8 cellular contexts compared by ENCODE assay signal in genomic region chr1:201714542-201715276, GRCh38.
DNase-seq lines count a peak whose midpoint lies in the region; ATAC-seq and TF ChIP-seq lines count a peak whose summit lies in the region.

No MANE protein-coding gene starts in this region.

- peak; percentile 14 to 94; a peak in 3 of 4 replicates for TF ChIP-seq EP300 in SK-N-SH (IDR thresholded peaks at IDR 0.05; ENCODE audit: borderline replicate concordance in 1 of 2, low read depth in 1 of 2, low read length in 1 of 2)

- no peaks in the 10 kb centered on the region for H3K9me3 Mint-ChIP-seq in T-helper 2 cell treated with Interferon-gamma antibody and Interleukin-4, amounts not matched to agents 5 μg/mL and 100 μg/mL, for 36 hours

- H3K4me1 ChIP-seq in SK-N-SH (ENCODE audit: control insufficient read depth in 1 of 2, insufficient read depth in 2 of 2, low read depth in 1 of 2, low read length in 1 of 2): peaks cover 8 to 65% of the 10 kb centered on the region in 2 experiments; a peak in 3 of 4 replicates
- no peaks in the 10 kb centered on the region for H3K4me1 ChIP-seq in effector memory CD4-positive, alpha-beta T cell (ENCODE audit: control insufficient read depth, insufficient read depth, low read length, poor library complexity, severe bottlenecking)

- no peaks in the 10 kb centered on the region for H3K9me3 ChIP-seq in SK-N-SH
- H3K9me3 ChIP-seq in effector memory CD4-positive, alpha-beta T cell (ENCODE audit: control insufficient read depth, low read length): no peaks in the 10 kb centered on the region

- no peaks in the 10 kb centered on the region for H3K27me3 Mint-ChIP-seq in T-helper 2 cell treated with Interferon-gamma antibody and Interleukin-4, amounts not matched to agents 5 μg/mL and 100 μg/mL, for 36 hours (ENCODE audit: low read depth)

- peak overlapping the region; percentile 70 for H3K4me2 ChIP-seq in SK-N-SH

- H3K27ac Mint-ChIP-seq in T-helper 2 cell treated with Interferon-gamma antibody and Interleukin-4, amounts not matched to agents 5 μg/mL and 100 μg/mL, for 36 hours: no peak overlapping the region

- no peak for ATAC-seq in GM21717 (IDR thresholded peaks at IDR 0.05; ENCODE audit: unreplicated experiment)

- H3F3A ChIP-seq in SK-N-SH (replicated peaks; ENCODE audit: insufficient read depth): peaks cover 68% of the 10 kb centered on the region

- H3K36me3 ChIP-seq in SK-N-SH (replicated peaks in 1 of 2; ENCODE audit: control insufficient read depth in 1 of 2, insufficient read depth in 2 of 2, low read length in 1 of 2): peaks cover 27 to 48% of the 10 kb centered on the region in 2 experiments
- no peaks in the 10 kb centered on the region for H3K36me3 ChIP-seq in effector memory CD4-positive, alpha-beta T cell (ENCODE audit: control insufficient read depth, insufficient read depth, low read length)

- no peak for TF ChIP-seq RAD21 in SK-N-SH (IDR thresholded peaks at IDR 0.05; ENCODE audit: low read length)

- no peaks in the 10 kb centered on the region for H3K9me2 ChIP-seq in SK-N-SH

- CTCF ChIA-PET in SK-N-SH (lab: Yijun Ruan, JAX): interaction anchor here (1.1 to 35.0 kb wide), 6 partner anchors 9 to 184 kb away, joined by 3 to 827 read pairs (median 16); no protein-coding TSS in a partner anchor

- peaks cover 74% of the 10 kb centered on the region for H3K79me2 ChIP-seq in SK-N-SH (ENCODE audit: insufficient read depth)

- peak; percentile 100 for DNase-seq in GOT3 (lab: John Stamatoyannopoulos, UW)
- DNase-seq in SK-N-SH: no peak
- DNase-seq in fibroblast of peridontal ligament (ENCODE audit: extremely low read depth): peak; percentile 99
- peak; percentile 67 for DNase-seq in pons (ENCODE audit: low spot score)
- no peak for DNase-seq in effector memory CD4-positive, alpha-beta T cell
- no peak for DNase-seq in T-helper 2 cell treated with Interferon-gamma antibody and Interleukin-4, amounts not matched to agents 5 μg/mL and 100 μg/mL, for 36 hours (ENCODE audit: low spot score)
- no peak for DNase-seq in NCI-H2029 (lab: John Stamatoyannopoulos, UW)

- no peak for TF ChIP-seq CTCF in SK-N-SH (IDR thresholded peaks at IDR 0.05)

- H2AFZ ChIP-seq in SK-N-SH (ENCODE audit: low read depth): no peak overlapping the region

- POLR2A ChIA-PET in SK-N-SH (lab: Yijun Ruan, JAX): interaction anchor here (0.8 kb wide), 1 partner anchor 115 kb away, joined by 3 read pairs; no protein-coding TSS in a partner anchor

- peak overlapping the region; percentile 78 for H3K9ac ChIP-seq in SK-N-SH

- H3K27me3 ChIP-seq in SK-N-SH (ENCODE audit: insufficient read depth): no peaks in the 10 kb centered on the region
- H3K27me3 ChIP-seq in effector memory CD4-positive, alpha-beta T cell (replicated peaks; ENCODE audit: control insufficient read depth, insufficient read depth, low read length, poor library complexity, severe bottlenecking): no peaks in the 10 kb centered on the region

- no peak overlapping the region for H3K4me3 Mint-ChIP-seq in T-helper 2 cell treated with Interferon-gamma antibody and Interleukin-4, amounts not matched to agents 5 μg/mL and 100 μg/mL, for 36 hours

- no peak overlapping the region for H3K4me3 ChIP-seq in SK-N-SH (ENCODE audit: low read depth in 2 of 2, low read length in 1 of 2)
- no peak overlapping the region for H3K4me3 ChIP-seq in effector memory CD4-positive, alpha-beta T cell (ENCODE audit: insufficient read depth, low read depth, low read length, poor library complexity, severe bottlenecking)

- 26% methylated on average over 7 of the region's 7 CpGs for WGBS in SK-N-SH (ENCODE audit: low lambda C conversion rate)

- H3K36me3 Mint-ChIP-seq in T-helper 2 cell treated with Interferon-gamma antibody and Interleukin-4, amounts not matched to agents 5 μg/mL and 100 μg/mL, for 36 hours (ENCODE audit: low read depth): no peaks in the 10 kb centered on the region

- peak overlapping the region; percentile 75 to 98 for H3K27ac ChIP-seq in SK-N-SH (ENCODE audit: low read depth in 2 of 2, low read length in 1 of 2)
- no peak overlapping the region for H3K27ac ChIP-seq in effector memory CD4-positive, alpha-beta T cell (ENCODE audit: insufficient read depth, low read length, poor library complexity, severe bottlenecking)

- peaks cover 1% of the 10 kb centered on the region for H3K4me1 Mint-ChIP-seq in T-helper 2 cell treated with Interferon-gamma antibody and Interleukin-4, amounts not matched to agents 5 μg/mL and 100 μg/mL, for 36 hours (ENCODE audit: low read depth)

- H4K20me1 ChIP-seq in SK-N-SH (ENCODE audit: insufficient read depth): no peaks in the 10 kb centered on the region

TF ChIP-seq in SK-N-SH, 30 proteins besides CTCF, POLR2A, EP300 and RAD21 (continues in another document):
- TF ChIP-seq JUND (IDR thresholded peaks at IDR 0.05) (peak; percentile 98), NFIC (IDR thresholded peaks at IDR 0.05; ENCODE audit: borderline replicate concordance) (peak; percentile 97), POLR2AphosphoS5 (IDR thresholded peaks at IDR 0.05; ENCODE audit: low read depth, low read length) (peak; percentile 83), ELF1 (IDR thresholded peaks at IDR 0.05) (peak; percentile 39; the same call in 1 of the 2 replicates), RXRA (IDR thresholded peaks at IDR 0.05; ENCODE audit: borderline replicate concordance, low read depth) (peak; percentile 70; the same call in 1 of the 2 replicates), MEF2A (IDR thresholded peaks at IDR 0.05; ENCODE audit: borderline replicate concordance, low read depth) (no peak), GATA2 (CRISPR knock-in tag; IDR thresholded peaks at IDR 0.05) (no peak), CHD2 (IDR thresholded peaks at IDR 0.05; ENCODE audit: low read length, partially characterized antibody) (no peak), REST (IDR thresholded peaks at IDR 0.05; ENCODE audit: low read depth, low read length) (peak; percentile 49; the same call in 1 of the 2 replicates), ZBTB33 (IDR thresholded peaks at IDR 0.05; ENCODE audit: borderline replicate concordance, low read depth) (peak; percentile 72; the same call in 1 of the 2 replicates), TCF12 (IDR thresholded peaks at IDR 0.05) (peak; percentile 94), FOXM1 (IDR thresholded peaks at IDR 0.05; ENCODE audit: low read depth) (0 out of 2 replicates have a peak, but pooled peaks have one; percentile 78), FOSL2 (IDR thresholded peaks at IDR 0.05; ENCODE audit: borderline replicate concordance, low read depth) (peak; percentile 99), SIN3A (IDR thresholded peaks at IDR 0.05; ENCODE audit: borderline replicate concordance, low read depth, low read length) (0 out of 2 replicates have a peak, but pooled peaks have one; percentile 85)
- TF ChIP-seq, protein P1, sequence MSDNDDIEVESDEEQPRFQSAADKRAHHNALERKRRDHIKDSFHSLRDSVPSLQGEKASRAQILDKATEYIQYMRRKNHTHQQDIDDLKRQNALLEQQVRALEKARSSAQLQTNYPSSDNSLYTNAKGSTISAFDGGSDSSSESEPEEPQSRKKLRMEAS (IDR thresholded peaks at IDR 0.05; ENCODE audit: low read depth): peak; percentile 89
- TF ChIP-seq, protein P2, sequence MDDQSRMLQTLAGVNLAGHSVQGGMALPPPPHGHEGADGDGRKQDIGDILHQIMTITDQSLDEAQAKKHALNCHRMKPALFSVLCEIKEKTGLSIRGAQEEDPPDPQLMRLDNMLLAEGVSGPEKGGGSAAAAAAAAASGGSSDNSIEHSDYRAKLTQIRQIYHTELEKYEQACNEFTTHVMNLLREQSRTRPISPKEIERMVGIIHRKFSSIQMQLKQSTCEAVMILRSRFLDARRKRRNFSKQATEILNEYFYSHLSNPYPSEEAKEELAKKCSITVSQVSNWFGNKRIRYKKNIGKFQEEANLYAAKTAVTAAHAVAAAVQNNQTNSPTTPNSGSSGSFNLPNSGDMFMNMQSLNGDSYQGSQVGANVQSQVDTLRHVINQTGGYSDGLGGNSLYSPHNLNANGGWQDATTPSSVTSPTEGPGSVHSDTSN (IDR thresholded peaks at IDR 0.05): peak; percentile 77

Comparison
In these comparisons a context has a peak if more than half of its experiments do, and no peak if none do; other contexts are left out.
1. DNase-seq: peak in GOT3 (single experiment), fibroblast of peridontal ligament (single experiment) and pons (single experiment); none in SK-N-SH (single experiment), effector memory CD4-positive, alpha-beta T cell (0 of 3), T-helper 2 cell treated with Interferon-gamma antibody and Interleukin-4, amounts not matched to agents 5 μg/mL and 100 μg/mL, for 36 hours (single experiment) and NCI-H2029 (single experiment).